In the genomic region with DNA sequence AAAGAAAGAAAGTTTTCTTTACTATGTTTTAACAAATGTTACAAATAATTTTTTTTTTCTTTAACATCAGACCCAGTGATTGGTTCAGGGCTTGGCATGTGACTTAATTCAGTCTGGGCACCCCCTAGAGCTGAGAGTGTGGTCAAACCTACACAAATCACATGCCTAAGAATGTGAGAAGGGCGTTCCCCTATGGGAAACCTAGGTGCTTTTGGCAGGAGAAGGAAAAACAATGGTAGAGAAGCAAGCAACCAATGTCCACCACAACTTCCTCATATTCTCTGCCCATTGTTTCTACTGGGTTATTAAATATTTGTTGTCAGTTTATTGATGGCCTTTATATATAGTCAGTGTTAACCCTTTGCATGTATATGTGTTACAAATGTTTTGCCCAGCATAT, we compare ENCODE assay signal across 21 cellular contexts. TPM values are rescaled to one million over a fixed set of nuclear protein-coding genes. Genes with fewer than 3 reads are reported as not detected.
DNase-seq lines count a peak whose midpoint lies in the region; ATAC-seq, FAIRE-seq and TF ChIP-seq lines count a peak whose summit lies in the region.
"Had no signal": no experiment of that assay in that cellular context is flagged by ENCODE, and none has a peak within 500 bp of the region (broad histone marks: within the 10 kb centered on the region; RNA-seq: fewer than 3 reads in every experiment).

No MANE protein-coding gene starts in this region.

- CTCF ChIA-PET in PC-9 (lab: Charles Lee), result no interaction called here

- peaks cover 0 to 10% (median 3%) of the 10 kb centered on the region in 3 donors for H3K4me1 Mint-ChIP-seq in naive B cell

- H2AFZ ChIP-seq in PC-9, result no peak overlapping the region

- intact Hi-C loops in PC-9 (cut with micrococcal nuclease; ENCODE audit: unreplicated experiment), result no loop called here

- peaks cover 0 to 10% (median 4%) of the 10 kb centered on the region in 7 donors for H3K9me3 Mint-ChIP-seq in naive B cell
- H3K9me3 Mint-ChIP-seq: HFFc6 had no signal

- no peak overlapping the region for H3K27ac ChIP-seq in PC-9
- H3K27ac ChIP-seq: thoracic aorta had no signal

- no peak overlapping the region for H3K4me3 Mint-ChIP-seq in naive B cell
- H3K4me3 Mint-ChIP-seq: HFFc6 had no signal

- POLR2A ChIA-PET in PC-9 (lab: Charles Lee; ENCODE audit: unreplicated experiment), result no interaction called here

- no peak overlapping the region for H3K4me3 ChIP-seq in PC-9
- H3K4me3 ChIP-seq: BLaER1 treated with 17β-estradiol and CSF1 and Interleukin-3, amounts not matched to agents 10 nM and 100 nM; left lung; mucosa of descending colon; thoracic aorta had no signal

- TF ChIP-seq POLR2A in GM12891 (IDR thresholded peaks at IDR 0.05; ENCODE audit: low read depth, low read length), result no peak

- no peaks in the 10 kb centered on the region for H3K4me1 ChIP-seq in PC-9 (replicated peaks; ENCODE audit: insufficient read depth)

- no peaks in the 10 kb centered on the region for H4K20me1 ChIP-seq in PC-9 (ENCODE audit: insufficient read depth)
- H4K20me1 ChIP-seq: BLaER1 treated with 17β-estradiol and CSF1 and Interleukin-3, amounts not matched to agents 10 nM and 100 nM had no signal

- no peaks in the 10 kb centered on the region for H3K9me2 ChIP-seq in PC-9 (ENCODE audit: insufficient read depth)

- no peaks in the 10 kb centered on the region for H3K9me3 ChIP-seq in PC-9 (ENCODE audit: insufficient read depth, low read depth)
- H3K9me3 ChIP-seq: left lung, mucosa of descending colon, thoracic aorta had no signal

- H3K79me2 ChIP-seq in PC-9 (ENCODE audit: low read depth), result no peaks in the 10 kb centered on the region

- H3K36me3 ChIP-seq in PC-9 (ENCODE audit: low read depth), result no peaks in the 10 kb centered on the region
- H3K36me3 ChIP-seq: BLaER1 treated with 17β-estradiol and CSF1 and Interleukin-3, amounts not matched to agents 10 nM and 100 nM; left lung; thoracic aorta had no signal

- peaks cover 0 to 12% of the 10 kb centered on the region in 2 donors for H3K36me3 Mint-ChIP-seq in naive B cell

- no peak for DNase-seq in GM12891 (ENCODE audit: insufficient read length, low spot score)
- DNase-seq in PC-9, result peak; percentile 19 to 48
- DNase-seq in naive B cell, result no peak
- DNase-seq in retina, result no peak
- DNase-seq in NCI-H2227 treated with DMSO at 0.1 percent for 48 hours (lab: John Stamatoyannopoulos, UW), result no peak
- no peak for DNase-seq in NCI-H1436 (lab: John Stamatoyannopoulos, UW)
- DNase-seq: activated gamma-delta T cell treated with Interleukin-2 at 50 U/mL for 16 hours; anterior cingulate cortex; central memory CD4-positive, alpha-beta T cell; HFFc6; left lung; mucosa of descending colon; NCI-H1930; NCI-H446; nucleus accumbens; T-helper 1 cell had no signal

- no peak for FAIRE-seq in GM12891 (lab: Jason Lieb, UNC)
- FAIRE-seq: HTR-8/SVneo had no signal

- no TSS peak for BruUV-seq in PC-9 (replicated peaks; lab: Mats Ljungman, UMichigan)

- peaks cover 8 to 46% (median 29%) of the 10 kb centered on the region in 3 donors for H3K27me3 Mint-ChIP-seq in naive B cell

- TF ChIP-seq CTCF in PC-9 (conservative IDR thresholded peaks at IDR 0.05), result no peak

- peak overlapping the region in 4 of 6 donors; percentile 11 to 77 (median 57) for H3K27ac Mint-ChIP-seq in naive B cell
- H3K27ac Mint-ChIP-seq: HFFc6 had no signal

- H3K4me2 ChIP-seq in PC-9, result no peak overlapping the region

- ATAC-seq in HG02759 (IDR thresholded peaks at IDR 0.05; ENCODE audit: unreplicated experiment), result peak; percentile 43
- ATAC-seq in naive B cell (ENCODE audit: low read depth in 2 of 2), result peak; percentile 86 to 93
- ATAC-seq: esophagus mucosa, left lung, mucosa of descending colon had no signal

- H3F3A ChIP-seq in PC-9 (ENCODE audit: insufficient read depth, low read depth), result no peaks in the 10 kb centered on the region

- no peaks in the 10 kb centered on the region for H3K27me3 ChIP-seq in PC-9 (ENCODE audit: insufficient read depth, low read depth)
- H3K27me3 ChIP-seq: BLaER1 treated with 17β-estradiol and CSF1 and Interleukin-3, amounts not matched to agents 10 nM and 100 nM; left lung had no signal

TF ChIP-seq in GM12891, 5 proteins besides CTCF, POLR2A, EP300 and RAD21:
- TF ChIP-seq POLR2AphosphoS5 (IDR thresholded peaks at IDR 0.05; ENCODE audit: low read depth, low read length), result no peak
- 0 out of 2 replicates have a peak, but pooled peaks have one; percentile 18 for TF ChIP-seq SPI1 (IDR thresholded peaks at IDR 0.05; ENCODE audit: low read depth, low read length)

RNA-seq across cellular contexts. Expression of a gene that starts 21.4 kb away (rescaled TPM):
- 23.0 TPM for polyA plus RNA-seq in GM12891 (2012; ENCODE audit: low read depth, missing spikeins)
- 42.2 and 42.5 TPM in 2 replicates for total RNA-seq in PC-9 (2021)
- 100 to 1,000 TPM; 141 to 207 (median 162) TPM for polyA plus RNA-seq in naive B cell (ENCODE audit: low read depth in 6 of 6)

Comparison
In these comparisons a context has a peak if more than half of its experiments do, and no peak if none do; other contexts are left out.
1. DNase-seq: peak in PC-9 (2 of 2); none in GM12891 (single experiment), naive B cell (single experiment), retina (single experiment), NCI-H2227 treated with DMSO at 0.1 percent for 48 hours (single experiment) and NCI-H1436 (single experiment).